ENCODE assay signal across 1 cellular context in genomic region chr5:151079838-151080619, GRCh38.
TF ChIP-seq lines count a peak whose summit lies in the region.

No MANE protein-coding gene starts in this region.

TF ChIP-seq in HepG2, 621 proteins besides CTCF, POLR2A, EP300 and RAD21 (continued from another document):
- no peak for TF ChIP-seq FOXA1 (IDR thresholded peaks at IDR 0.05)
- TF ChIP-seq FOXA1 (CRISPR knock-in tag; IDR thresholded peaks at IDR 0.05): no peak
- TF ChIP-seq ZNF30 (CRISPR knock-in tag; IDR thresholded peaks at IDR 0.05): no peak
- TF ChIP-seq ZNF567 (CRISPR knock-in tag; IDR thresholded peaks at IDR 0.05; ENCODE audit: borderline replicate concordance): no peak
- no peak for TF ChIP-seq TFAP4 (IDR thresholded peaks at IDR 0.05; ENCODE audit: borderline replicate concordance, low read depth)
- no peak for TF ChIP-seq NRL (CRISPR knock-in tag; IDR thresholded peaks at IDR 0.05; ENCODE audit: borderline replicate concordance)
- no peak for TF ChIP-seq KLF9 (CRISPR knock-in tag; IDR thresholded peaks at IDR 0.05; ENCODE audit: low read depth)
- TF ChIP-seq DMAP1 (CRISPR knock-in tag; IDR thresholded peaks at IDR 0.05): no peak
- 0 out of 2 replicates have a peak, but pooled peaks have one; percentile 3 for TF ChIP-seq KDM3A (CRISPR knock-in tag; IDR thresholded peaks at IDR 0.05; ENCODE audit: low read depth)
- no peak for TF ChIP-seq HMG20A (CRISPR knock-in tag; IDR thresholded peaks at IDR 0.05; ENCODE audit: borderline replicate concordance)
- TF ChIP-seq SKI (IDR thresholded peaks at IDR 0.05; ENCODE audit: partially characterized antibody): no peak
- no peak for TF ChIP-seq ZNF597 (CRISPR knock-in tag; IDR thresholded peaks at IDR 0.05)
- no peak for TF ChIP-seq PAX8 (CRISPR knock-in tag; IDR thresholded peaks at IDR 0.05; ENCODE audit: borderline replicate concordance)
- no peak for TF ChIP-seq RFXANK (CRISPR knock-in tag; IDR thresholded peaks at IDR 0.05)
- no peak for TF ChIP-seq KAT8 (CRISPR knock-in tag; IDR thresholded peaks at IDR 0.05)
- 0 out of 2 replicates have a peak, but pooled peaks have one; percentile 7 for TF ChIP-seq ZNF136 (CRISPR knock-in tag; IDR thresholded peaks at IDR 0.05; ENCODE audit: low read depth)
- TF ChIP-seq NFYB (CRISPR knock-in tag; IDR thresholded peaks at IDR 0.05): no peak
- TF ChIP-seq BRF2 (CRISPR knock-in tag; IDR thresholded peaks at IDR 0.05): 0 out of 2 replicates have a peak, but pooled peaks have one; percentile 60
- TF ChIP-seq ZBTB3 (CRISPR knock-in tag; IDR thresholded peaks at IDR 0.05; ENCODE audit: borderline replicate concordance, low read depth): 0 out of 2 replicates have a peak, but pooled peaks have one; percentile 7
- no peak for TF ChIP-seq ZNF337 (CRISPR knock-in tag; IDR thresholded peaks at IDR 0.05; ENCODE audit: borderline replicate concordance, low read depth)
- 0 out of 2 replicates have a peak, but pooled peaks have one; percentile 7 for TF ChIP-seq ZNF20 (CRISPR knock-in tag; IDR thresholded peaks at IDR 0.05)
- no peak for TF ChIP-seq JDP2 (CRISPR knock-in tag; IDR thresholded peaks at IDR 0.05; ENCODE audit: borderline replicate concordance)
- TF ChIP-seq ZNF276 (CRISPR knock-in tag; IDR thresholded peaks at IDR 0.05; ENCODE audit: low read depth): peak; percentile 19; the same call in 1 of the 2 replicates
- TF ChIP-seq PHF8 (CRISPR knock-in tag; IDR thresholded peaks at IDR 0.05): no peak
- TF ChIP-seq HCFC1 (IDR thresholded peaks at IDR 0.05; ENCODE audit: low read depth, low read length): no peak
- no peak for TF ChIP-seq PLRG1 (conservative IDR thresholded peaks at IDR 0.05)
- TF ChIP-seq ZNF296 (CRISPR knock-in tag; conservative IDR thresholded peaks at IDR 0.05): no peak
- no peak for TF ChIP-seq MAX (IDR thresholded peaks at IDR 0.05)
- 0 out of 2 replicates have a peak, but pooled peaks have one; percentile 26 for TF ChIP-seq TMF1 (CRISPR knock-in tag; IDR thresholded peaks at IDR 0.05; ENCODE audit: low read depth)
- TF ChIP-seq TRIM22 (IDR thresholded peaks at IDR 0.05): no peak
- no peak for TF ChIP-seq LCORL (IDR thresholded peaks at IDR 0.05)
- 0 out of 2 replicates have a peak, but pooled peaks have one; percentile 24 for TF ChIP-seq LCORL (CRISPR knock-in tag; IDR thresholded peaks at IDR 0.05)
- no peak for TF ChIP-seq ASH2L (IDR thresholded peaks at IDR 0.05; ENCODE audit: insufficient read length, low read depth, low read length)
- peak; percentile 75 for TF ChIP-seq ARID2 (CRISPR knock-in tag; IDR thresholded peaks at IDR 0.05; ENCODE audit: borderline replicate concordance)
- peak; percentile 26; the same call in 1 of the 2 replicates for TF ChIP-seq SMYD3 (CRISPR knock-in tag; IDR thresholded peaks at IDR 0.05)
- 0 out of 2 replicates have a peak, but pooled peaks have one; percentile 6 for TF ChIP-seq ZNF33B (CRISPR knock-in tag; IDR thresholded peaks at IDR 0.05)
- TF ChIP-seq NAIF1 (CRISPR knock-in tag; IDR thresholded peaks at IDR 0.05; ENCODE audit: borderline replicate concordance): peak; percentile 5; the same call in 1 of the 2 replicates
- no peak for TF ChIP-seq ZNF318 (CRISPR knock-in tag; IDR thresholded peaks at IDR 0.05)
TF ChIP-seq in HepG2: peak in this region for 14.
